10 cellular contexts compared by ENCODE assay signal in the genomic region with DNA sequence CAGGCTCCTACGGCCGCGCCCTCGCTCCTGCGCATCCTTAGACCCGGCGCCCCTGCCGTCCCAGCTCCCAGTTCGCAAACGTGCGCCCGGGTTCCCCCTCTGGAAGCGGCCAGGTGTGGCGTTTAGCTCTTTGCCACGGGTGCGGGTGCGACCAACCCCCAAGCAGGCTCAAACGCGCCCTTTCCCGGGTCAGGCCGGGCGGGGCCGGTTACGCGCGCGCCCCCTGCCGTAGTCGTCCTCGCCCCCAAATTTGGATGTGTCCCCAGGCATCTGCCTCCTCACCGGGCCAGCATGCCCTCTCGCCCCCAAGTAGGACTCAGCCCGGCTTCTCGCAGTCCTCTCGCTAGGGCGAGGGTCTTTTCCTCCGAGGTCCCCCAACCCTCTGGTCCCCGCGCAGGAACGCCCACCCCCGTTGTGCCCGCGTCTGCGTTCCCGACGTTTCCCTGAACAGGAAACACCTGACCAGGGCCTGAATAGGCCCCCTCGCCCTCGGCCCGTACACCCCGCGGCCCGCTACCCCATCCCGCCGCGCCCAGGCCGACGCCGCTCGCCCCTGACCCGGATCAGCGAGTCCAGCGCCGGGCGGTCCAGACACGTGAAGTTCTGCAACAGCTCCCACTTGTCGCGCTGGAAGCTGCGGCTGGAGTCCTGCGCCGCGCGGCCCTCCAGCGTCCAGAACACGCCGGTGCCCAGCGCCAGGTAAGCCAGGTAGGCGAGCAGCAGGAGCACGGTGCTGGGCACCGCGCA. TPM values are rescaled to one million over a fixed set of nuclear protein-coding genes. Genes with fewer than 3 reads are reported as not detected.
A peak's percentile ranks its signal among the peaks of the same experiment; 100 is the strongest.
DNase-seq lines count a peak whose midpoint lies in the region; ATAC-seq and TF ChIP-seq lines count a peak whose summit lies in the region.
"Had no signal": no experiment of that assay in that cellular context is flagged by ENCODE, and none has a peak within 500 bp of the region (broad histone marks: within the 10 kb centered on the region; RNA-seq: fewer than 3 reads in every experiment).

No MANE protein-coding gene starts in this region.

- peak overlapping the region; percentile 73 for H3K4me3 Mint-ChIP-seq in GM23338

- intact Hi-C loops in right cardiac atrium (cut with DNase I), result loop anchor here in 1 of 4 donors (5.0 kb wide), 1 partner anchor 436 kb away; no protein-coding TSS in a partner anchor

- H3K36me3 ChIP-seq in GM23338 (ENCODE audit: insufficient read depth), result no peaks in the 10 kb centered on the region
- H3K36me3 ChIP-seq in NT2/D1 (ENCODE audit: insufficient read depth, insufficient read length, low read length), result no peaks in the 10 kb centered on the region

- H3K9ac ChIP-seq in NT2/D1 (ENCODE audit: insufficient read length, low read depth), result peak overlapping the region; percentile 76

- 1% methylated on average over 80 of the region's 80 CpGs for WGBS in right cardiac atrium

- no peaks in the 10 kb centered on the region for H3F3A ChIP-seq in GM23338 (replicated peaks; ENCODE audit: low read depth)

- no peaks in the 10 kb centered on the region for H3K9me3 Mint-ChIP-seq in GM23338

- peak overlapping the region; percentile 77 for H3K4me3 ChIP-seq in GM23338
- peak overlapping the region; percentile 56 for H3K4me3 ChIP-seq in NT2/D1 (ENCODE audit: insufficient read length, low read depth)
- H3K4me3 ChIP-seq in right cardiac atrium (ENCODE audit: low read length), result peak overlapping the region; percentile 25

- peak overlapping the region; percentile 98 for H2AFZ ChIP-seq in GM23338

- H3K27ac ChIP-seq in GM23338 (ENCODE audit: low read depth) (no peak overlapping the region), right cardiac atrium (ENCODE audit: low read length) (no peak overlapping the region), caudate nucleus (ENCODE audit: low read depth, low read length) (no peak overlapping the region)

- H3K27ac Mint-ChIP-seq in GM23338, result no peak overlapping the region

- peak in 1 of 2 experiments; percentile 34; a peak in 2 of 4 replicates for TF ChIP-seq CTCF in GM23338 (conservative IDR thresholded peaks at IDR 0.05; ENCODE audit: low read depth in 2 of 2)

- H3K36me3 Mint-ChIP-seq in GM23338 (ENCODE audit: low read depth), result no peaks in the 10 kb centered on the region

- H3K9me3 ChIP-seq in NT2/D1 (ENCODE audit: insufficient read depth, low read length) (no peaks in the 10 kb centered on the region), right cardiac atrium (ENCODE audit: control insufficient read depth, low read length) (no peaks in the 10 kb centered on the region)

- peaks cover 5% of the 10 kb centered on the region; the same call in 1 of the 2 replicates for H3K9me2 ChIP-seq in GM23338 (ENCODE audit: insufficient read depth)

- peak overlapping the region; percentile 93 for H3K4me2 ChIP-seq in GM23338

- ATAC-seq in GM23338 (peak; percentile 69), right cardiac atrium (peak; percentile 9 to 39), GM18870 (IDR thresholded peaks at IDR 0.05; ENCODE audit: unreplicated experiment) (no peak), HG02840 (IDR thresholded peaks at IDR 0.05; ENCODE audit: low FRiP score, unreplicated experiment) (no peak)

- DNase-seq in GM23338 (ENCODE audit: low spot score), result peak; percentile 83
- no peak for DNase-seq in NT2/D1 (ENCODE audit: low read depth, low spot score)
- peak in 2 of 3 donors; percentile 72 to 73 for DNase-seq in right cardiac atrium
- peak; percentile 55 for DNase-seq in retina
- no peak for DNase-seq in caudate nucleus (lab: John Stamatoyannopoulos, UW)
- DNase-seq in stimulated activated CD4-positive, alpha-beta T cell treated with anti-CD3 and anti-CD28 coated beads, Interleukin-2, amount 100 ng/mL, for 24 hours, result no peak
- DNase-seq: cerebellar nuclear complex had no signal

- no peaks in the 10 kb centered on the region for H4K20me1 ChIP-seq in GM23338 (replicated peaks; ENCODE audit: insufficient read depth)

- peaks cover 58% of the 10 kb centered on the region for H3K27me3 Mint-ChIP-seq in GM23338 (ENCODE audit: insufficient read depth, low read depth, poor library complexity)

- no peaks in the 10 kb centered on the region for H3K79me2 ChIP-seq in GM23338 (replicated peaks; ENCODE audit: insufficient read depth)

- H3K27me3 ChIP-seq in GM23338 (ENCODE audit: insufficient read depth), result peaks cover 52% of the 10 kb centered on the region
- H3K27me3 ChIP-seq in NT2/D1 (ENCODE audit: insufficient read depth, insufficient read length), result peaks cover 63% of the 10 kb centered on the region
- H3K27me3 ChIP-seq in right cardiac atrium (ENCODE audit: control insufficient read depth, insufficient read depth), result no peaks in the 10 kb centered on the region

- H3K4me1 ChIP-seq in GM23338 (ENCODE audit: insufficient read depth) (peaks cover 6% of the 10 kb centered on the region; the same call in 1 of the 2 replicates), NT2/D1 (ENCODE audit: insufficient read depth, insufficient read length) (no peaks in the 10 kb centered on the region), right cardiac atrium (ENCODE audit: control insufficient read depth, insufficient read depth, low read length) (no peaks in the 10 kb centered on the region)

- H3K4me1 Mint-ChIP-seq in GM23338, result peaks cover 4% of the 10 kb centered on the region; the same call in 2 of the 3 replicates

TF ChIP-seq in GM23338, 12 proteins besides CTCF, POLR2A, EP300 and RAD21:
- TF ChIP-seq EZH2 (IDR thresholded peaks at IDR 0.05; ENCODE audit: low read depth, unreplicated experiment) (peak; percentile 45), CREB1 (CRISPR knock-in tag; IDR thresholded peaks at IDR 0.05; ENCODE audit: low read depth) (no peak)
TF ChIP-seq in GM23338: peak in this region for 1.

RNA-seq across cellular contexts. Expression of a gene that starts 0.5 kb away (rescaled TPM):
- 3.1 and 3.2 TPM in 2 replicates for total RNA-seq in GM23338 (2014; rRNA removed; shearing (Covaris generic))
- polyA plus RNA-seq in GM23338 (2016; fragmentation: Nextera tagmentation; extraction: Ambion mirVana) (1.2 and 2.2 TPM in 2 replicates), right cardiac atrium (2.5 TPM)
- 1 to 10 TPM; 3.6 to 9.3 (median 5.3) TPM for total RNA-seq in right cardiac atrium

RNA-seq across cellular contexts. Expression of a gene that starts 8.8 kb away (rescaled TPM):
- total RNA-seq in GM23338 (2014; rRNA removed; shearing (Covaris generic)), result not detected in 2 replicates
- polyA plus RNA-seq in GM23338 (2016; fragmentation: Nextera tagmentation; extraction: Ambion mirVana) (not detected in 2 replicates), right cardiac atrium (not detected)
- total RNA-seq in right cardiac atrium, result not detected
- total RNA-seq: posterior vena cava had no signal

Comparison
In these comparisons a context has a peak if more than half of its experiments do, and no peak if none do; other contexts are left out.
1. ATAC-seq: peak in GM23338 (single experiment) and right cardiac atrium (2 of 2); none in GM18870 (single experiment) and HG02840 (single experiment).
2. DNase-seq: peak in GM23338 (single experiment), right cardiac atrium (2 of 3) and retina (single experiment); none in NT2/D1 (single experiment), caudate nucleus (0 of 61) and stimulated activated CD4-positive, alpha-beta T cell treated with anti-CD3 and anti-CD28 coated beads, Interleukin-2, amount 100 ng/mL, for 24 hours (0 of 2).
3. H3K4me3 ChIP-seq: peak in every context shown above with its lines; median percentile 77 in GM23338; 56 in NT2/D1; 25 in right cardiac atrium.